ENCODE assay signal across 14 cellular contexts in the genomic region with DNA sequence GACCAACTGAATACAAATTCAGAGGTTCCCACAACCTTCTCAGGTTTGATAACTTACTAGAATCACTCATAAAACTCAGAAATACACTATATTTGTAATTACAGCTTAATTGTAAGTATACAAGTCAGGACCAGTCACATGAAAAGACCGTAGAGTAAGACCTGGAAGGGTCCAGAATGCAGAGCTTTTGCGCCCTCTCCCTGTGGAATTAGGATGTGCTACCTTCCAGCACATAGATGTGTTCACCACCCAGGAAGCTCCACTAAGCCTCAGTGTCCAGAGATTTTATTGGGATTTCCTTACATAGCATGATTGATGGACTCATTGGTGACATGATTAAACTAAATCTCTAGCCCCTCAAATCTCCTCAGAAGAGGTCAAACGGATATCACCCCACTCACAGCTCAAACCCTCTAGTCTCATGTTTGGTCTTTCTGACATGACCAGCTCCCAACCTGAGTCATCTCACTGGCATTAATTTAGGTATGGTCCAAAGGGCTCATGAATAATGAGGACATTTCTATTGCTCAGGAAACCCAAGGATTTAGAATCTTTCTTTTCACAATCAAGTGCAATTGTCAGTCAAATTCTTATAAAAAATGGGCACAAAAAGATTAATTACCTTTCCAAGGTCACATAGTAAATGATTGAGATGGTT.
DNase-seq lines count a peak whose midpoint lies in the region; ATAC-seq and TF ChIP-seq lines count a peak whose summit lies in the region.
"Had no signal": no experiment of that assay in that cellular context is flagged by ENCODE, and none has a peak within 500 bp of the region (broad histone marks: within the 10 kb centered on the region; RNA-seq: fewer than 3 reads in every experiment).

No MANE protein-coding gene starts in this region.

- in situ Hi-C loops in Caki2 (cut with HindIII; ENCODE audit: low pct_unique_long_range_greater_than_20kb, low sequenced_read_pairs) = no loop called here

- H3K79me2 ChIP-seq in PC-3 (ENCODE audit: low read length) = no peaks in the 10 kb centered on the region

- intact Hi-C loops in PC-3 (cut with micrococcal nuclease) = no loop called here

- H4K20me1 ChIP-seq in PC-3 (ENCODE audit: low read length) = no peaks in the 10 kb centered on the region

- peaks cover 12% of the 10 kb centered on the region for H3K4me1 ChIP-seq in PC-3 (ENCODE audit: insufficient read depth, low read length)

- H3K9me2 ChIP-seq in PC-3 (replicated peaks; ENCODE audit: low read length) = no peaks in the 10 kb centered on the region

- H3K4me3 ChIP-seq in GM12875 (ENCODE audit: low read depth, low read length) = no peak overlapping the region
- no peak overlapping the region for H3K4me3 ChIP-seq in PC-3 (ENCODE audit: low read length)
- H3K4me3 ChIP-seq in fibroblast of pulmonary artery (replicated peaks; ENCODE audit: low read depth, low read length) = no peak overlapping the region

- peak; percentile 14 for DNase-seq in Caki2 (ENCODE audit: low read depth)
- DNase-seq in PC-3 = peak; percentile 25
- DNase-seq in fibroblast of pulmonary artery (ENCODE audit: low read depth) = no peak
- no peak for DNase-seq in left lobe of liver (ENCODE audit: low spot score)
- DNase-seq in NCI-H1048 (lab: John Stamatoyannopoulos, UW) = no peak
- DNase-seq in NCI-H2029 (lab: John Stamatoyannopoulos, UW) = no peak
- DNase-seq: activated naive CD8-positive, alpha-beta T cell treated with anti-CD3 and anti-CD28 coated beads, Interleukin-2, amount 10 ng/mL, durations not matched to agents 7 days and 5 days; activated T-cell treated with anti-CD3 and anti-CD28 coated beads for 4 hours; NCI-H146; NK-92 treated with Interleukin-12 subunit alpha and Interleukin-12 subunit beta, amount 100 ng/mL, for 24 hours; small intestine; SW 1271 had no signal

- H3K36me3 ChIP-seq in PC-3 (ENCODE audit: low read depth, low read length) = no peaks in the 10 kb centered on the region

- TF ChIP-seq CTCF in GM12875 (IDR thresholded peaks at IDR 0.05; ENCODE audit: borderline replicate concordance, insufficient read depth, low read depth, low read length) = peak; percentile 12; the same call in 1 of the 2 replicates
- TF ChIP-seq CTCF in PC-3 (conservative IDR thresholded peaks at IDR 0.05; ENCODE audit: low read depth, low read length) = peak; percentile 44; the same call in 1 of the 2 replicates
- peak; percentile 3 for TF ChIP-seq CTCF in fibroblast of pulmonary artery (IDR thresholded peaks at IDR 0.05; ENCODE audit: low read length, missing control alignments)

- H3K4me2 ChIP-seq in PC-3 (ENCODE audit: low read length) = no peak overlapping the region

- no peak for ATAC-seq in PC-3
- no peak for ATAC-seq in left lobe of liver
- ATAC-seq: activated CD4-positive, CD25-positive, alpha-beta regulatory T cell treated with anti-CD3 and anti-CD28 coated beads, Interleukin-2, amount 50 U/mL, for 24 hours had no signal

- H3F3A ChIP-seq in PC-3 (ENCODE audit: low read length, unreplicated experiment) = no peaks in the 10 kb centered on the region

- H3K9me3 ChIP-seq in PC-3 (ENCODE audit: low read length) = no peaks in the 10 kb centered on the region

- no TSS peak for BruUV-seq in PC-3 (replicated peaks; lab: Mats Ljungman, UMichigan)

- no peaks in the 10 kb centered on the region for H3K27me3 ChIP-seq in PC-3 (ENCODE audit: low read length)

- H3K27ac ChIP-seq in PC-3 (ENCODE audit: low read length) = no peak overlapping the region

- CTCF ChIA-PET in PC-3 (lab: Charles Lee) = interaction anchor here (0.5 kb wide), 1 partner anchor 21 kb away, joined by 5 read pairs; no protein-coding TSS in a partner anchor

- H3K9ac ChIP-seq in PC-3 (ENCODE audit: low read length) = no peak overlapping the region

- POLR2A ChIA-PET in PC-3 (lab: Charles Lee; ENCODE audit: unreplicated experiment) = no interaction called here

- H2AFZ ChIP-seq in PC-3 (ENCODE audit: low read length) = no peak overlapping the region

Comparison
In these comparisons a context has a peak if more than half of its experiments do, and no peak if none do; other contexts are left out.
1. DNase-seq: peak in Caki2 (single experiment) and PC-3 (single experiment); none in fibroblast of pulmonary artery (single experiment), left lobe of liver (single experiment), NCI-H1048 (single experiment) and NCI-H2029 (single experiment).
2. Peak in every context shown above with its lines, with median percentiles within 50 percentile points of each other: CTCF ChIP-seq.